Comparison of ENCODE assay signal across 34 cellular contexts in genomic region chr10:5303504-5303903, GRCh38.
"Had no signal": no experiment of that assay in that cellular context is flagged by ENCODE, and none has a peak within 500 bp of the region (broad histone marks: within the 10 kb centered on the region; RNA-seq: fewer than 3 reads in every experiment).

No MANE protein-coding gene starts in this region.

- H3K4me1 ChIP-seq: adrenal gland, ascending aorta had no signal

- H3K27ac ChIP-seq: adrenal gland, ascending aorta, body of pancreas, brain microvascular endothelial cell, breast epithelium, cardiac muscle cell had no signal

- H3K9me3 ChIP-seq: adrenal gland, ascending aorta, body of pancreas had no signal

- DNase-seq: activated effector memory CD4-positive, alpha-beta T cell treated with anti-CD3 and anti-CD28 coated beads, Interleukin-2, amount 50 U/mL, for 16 hours; activated effector memory CD4-positive, alpha-beta T cell treated with Interleukin-2 at 50 U/mL for 16 hours; activated gamma-delta T cell; activated gamma-delta T cell treated with Interleukin-2 at 50 U/mL for 16 hours; activated naive CD4-positive, alpha-beta T cell; activated naive CD4-positive, alpha-beta T cell treated with anti-CD3 and anti-CD28 coated beads for 36 hours; activated naive CD4-positive, alpha-beta T cell treated with anti-CD3 and anti-CD28 coated beads, Interleukin-2, amount 10 ng/mL, durations not matched to agents 7 days and 5 days; activated naive CD4-positive, alpha-beta T cell treated with anti-CD3 and anti-CD28 coated beads, Interleukin-2, amount 50 U/mL, for 16 hours; activated naive CD4-positive, alpha-beta T cell treated with Interleukin-2 at 50 U/mL for 16 hours; activated naive CD8-positive, alpha-beta T cell treated with anti-CD3 and anti-CD28 coated beads for 36 hours; activated naive CD8-positive, alpha-beta T cell treated with anti-CD3 and anti-CD28 coated beads, Interleukin-2, amount 10 ng/mL, durations not matched to agents 7 days and 5 days; activated naive CD8-positive, alpha-beta T cell treated with anti-CD3 and anti-CD28 coated beads, Interleukin-2, amount 50 U/mL, for 24 hours; activated T-cell treated with anti-CD3 and anti-CD28 coated beads, Interleukin-2, amount 50 U/mL, for 1 hour; activated T-cell treated with anti-CD3 and anti-CD28 coated beads, Interleukin-2, amount 50 U/mL, for 24 hours; activated T-cell treated with anti-CD3 and anti-CD28 coated beads, Interleukin-2, amount 50 U/mL, for 4 hours; activated T-cell treated with anti-CD3 and anti-CD28 coated beads, Interleukin-2, amount 50 U/mL, for 48 hours; activated T-cell treated with anti-CD3 and anti-CD28 coated beads, Interleukin-2, amount 50 U/mL, for 72 hours; adrenal gland; amniotic stem cell; amygdala; anterior cingulate cortex; aorta; body of pancreas; brain microvascular endothelial cell; caudate nucleus; central memory CD4-positive, alpha-beta T cell; cerebellar nuclear complex had no signal

- H3K27me3 ChIP-seq: adrenal gland, ascending aorta, body of pancreas, brain microvascular endothelial cell, breast epithelium, cardiac muscle cell had no signal

- ATAC-seq: activated naive CD4-positive, alpha-beta T cell treated with anti-CD3 and anti-CD28 coated beads, Interleukin-2, amount 50 U/mL, for 72 hours; activated naive CD8-positive, alpha-beta T cell treated with anti-CD3 and anti-CD28 coated beads, Interleukin-2, amount 50 U/mL, for 24 hours; activated T-cell treated with anti-CD3 and anti-CD28 coated beads, Interleukin-2, amount 50 U/mL, for 4 hours; activated T-cell treated with anti-CD3 and anti-CD28 coated beads, Interleukin-2, amount 50 U/mL, for 72 hours; activated T-helper 17 cell treated with anti-CD3 and anti-CD28 coated beads, Interleukin-2, amount 50 U/mL, for 72 hours; body of pancreas had no signal

- H3K4me3 ChIP-seq: adrenal gland, ascending aorta, body of pancreas, breast epithelium, cardiac muscle cell had no signal

- H3K36me3 ChIP-seq: adrenal gland, ascending aorta, brain microvascular endothelial cell, breast epithelium, cardiac muscle cell had no signal

- FAIRE-seq: astrocyte, bronchial epithelial cell had no signal
